In genomic region chr14:102512713-102513373, GRCh38 we compare ENCODE assay signal across 1 cellular context.
TF ChIP-seq lines count a peak whose summit lies in the region.

No MANE protein-coding gene starts in this region.

TF ChIP-seq in GM23338, 12 proteins besides CTCF, POLR2A, EP300 and RAD21 (continued from another document):
- TF ChIP-seq ZNF462 (CRISPR knock-in tag; IDR thresholded peaks at IDR 0.05) (no peak), EZH2 (IDR thresholded peaks at IDR 0.05; ENCODE audit: low read depth, unreplicated experiment) (no peak), ZNF331 (CRISPR knock-in tag; IDR thresholded peaks at IDR 0.05; ENCODE audit: low read depth) (no peak), ZNF114 (CRISPR knock-in tag; IDR thresholded peaks at IDR 0.05) (no peak)
